8 cellular contexts compared by ENCODE assay signal in the genomic region with DNA sequence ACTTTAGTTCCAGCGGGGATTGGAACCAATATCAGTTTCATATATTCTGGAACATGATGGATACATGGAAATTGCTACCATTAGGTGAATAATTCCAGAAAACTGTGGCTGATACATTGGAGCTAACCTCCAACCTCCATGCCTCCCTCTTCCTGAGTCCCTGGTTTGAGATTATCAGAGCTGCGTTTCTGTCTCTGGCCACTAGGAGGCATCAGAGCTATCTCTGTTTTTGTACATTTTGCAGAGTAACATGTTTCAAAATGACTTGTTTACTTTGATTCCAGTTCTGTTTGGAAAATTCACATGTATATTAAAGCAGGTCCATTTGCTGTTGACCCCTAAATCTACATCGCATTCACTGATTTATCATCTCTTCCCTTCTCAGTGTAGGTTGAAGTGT. TPM values are rescaled to one million over a fixed set of nuclear protein-coding genes. Genes with fewer than 3 reads are reported as not detected.
DNase-seq lines count a peak whose midpoint lies in the region; ATAC-seq and TF ChIP-seq lines count a peak whose summit lies in the region.

No MANE protein-coding gene starts in this region.

- H3K4me1 ChIP-seq in gastroesophageal sphincter: no peaks in the 10 kb centered on the region

- no peaks in the 10 kb centered on the region for H3K9me3 ChIP-seq in AG04450 (ENCODE audit: control insufficient read depth, insufficient read depth, low read length)
- no peaks in the 10 kb centered on the region for H3K9me3 ChIP-seq in gastroesophageal sphincter

- TF ChIP-seq CTCF in AG04450 (IDR thresholded peaks at IDR 0.05; ENCODE audit: low read depth, low read length) (peak; percentile 64), GM10248 (IDR thresholded peaks at IDR 0.05; ENCODE audit: control extremely low read depth, extremely low read depth, low read depth, missing control alignments) (peak; percentile 52), LNCaP clone FGC (IDR thresholded peaks at IDR 0.05; ENCODE audit: control insufficient read depth, extremely low read depth, insufficient read depth) (peak; percentile 64), gastroesophageal sphincter (IDR thresholded peaks at IDR 0.05) (peak in 3 of 4 experiments; percentile 23 to 63 (median 28))

- 29 to 50% methylated on average over 2 to 3 of the region's 3 CpGs for WGBS in gastroesophageal sphincter (ENCODE audit: low coverage in 1 of 2), 2 donors

- H3K36me3 ChIP-seq in gastroesophageal sphincter: no peaks in the 10 kb centered on the region

- H3K27me3 ChIP-seq in AG04450 (ENCODE audit: control insufficient read depth, insufficient read depth, low read length) (no peaks in the 10 kb centered on the region), gastroesophageal sphincter (no peaks in the 10 kb centered on the region)

- DNase-seq in AG04450 (ENCODE audit: low read depth, low spot score) (no peak), GM10248 (ENCODE audit: extremely low spot score) (peak; percentile 42), LNCaP clone FGC (ENCODE audit: low read depth) (no peak), activated T-cell treated with anti-CD3 and anti-CD28 coated beads for 48 hours (ENCODE audit: low read depth) (peak; percentile 4), epidermal melanocyte (ENCODE audit: insufficient read length, low spot score) (no peak)
- peak; percentile 29 for DNase-seq in stimulated activated CD4-positive, alpha-beta T cell treated with anti-CD3 and anti-CD28 coated beads, Interleukin-15, amount 100 ng/mL, for 24 hours

- H3K4me3 ChIP-seq in AG04450 (ENCODE audit: low read depth, low read length) (no peak overlapping the region), LNCaP clone FGC (ENCODE audit: low read depth, low read length) (no peak overlapping the region), gastroesophageal sphincter (no peak overlapping the region)

- H3K27ac ChIP-seq in AG04450 (ENCODE audit: low read depth, low read length) (no peak overlapping the region), gastroesophageal sphincter (no peak overlapping the region)

- CTCF ChIA-PET in AG04450 (lab: Charles Lee): interaction anchor here (0.6 to 3.5 kb wide), 8 partner anchors 9 to 242 kb away, joined by 3 to 32 read pairs (median 4); no protein-coding TSS in a partner anchor
- CTCF ChIA-PET in GM10248 (lab: Yijun Ruan, JAX): interaction anchor here (0.6 to 2.4 kb wide), 14 partner anchors 9 to 312 kb away, joined by 3 to 12 read pairs (median 3); no protein-coding TSS in a partner anchor

- no peak for TF ChIP-seq POLR2A in gastroesophageal sphincter (IDR thresholded peaks at IDR 0.05)

- TF ChIP-seq EP300 in gastroesophageal sphincter (IDR thresholded peaks at IDR 0.05): no peak

- ATAC-seq in gastroesophageal sphincter (no peak), HG02798 (IDR thresholded peaks at IDR 0.05; ENCODE audit: poor library complexity, unreplicated experiment) (no peak)

- POLR2A ChIA-PET in AG04450 (lab: Yijun Ruan, JAX): no interaction called here
- POLR2A ChIA-PET in GM10248 (lab: Yijun Ruan, JAX): no interaction called here

RNA-seq across cellular contexts. Expression of a gene that starts 2.4 kb away (rescaled TPM):
- polyA plus RNA-seq in AG04450 (2011; rRNA removed): 0.21 and 0.42 TPM in 2 replicates
- 4.4 and 6.9 TPM in 2 replicates for polyA minus RNA-seq in AG04450 (2011; rRNA and poly(A)+ RNA removed)
- 1 to 10 TPM in 2 of 4 donors, under 1 TPM in 1, not detected in 1; 0.62 to 2.0 (median 1.4) TPM for total RNA-seq in gastroesophageal sphincter

Comparison
In these comparisons a context has a peak if more than half of its experiments do, and no peak if none do; other contexts are left out.
1. DNase-seq: peak in GM10248 (single experiment), activated T-cell treated with anti-CD3 and anti-CD28 coated beads for 48 hours (single experiment) and stimulated activated CD4-positive, alpha-beta T cell treated with anti-CD3 and anti-CD28 coated beads, Interleukin-15, amount 100 ng/mL, for 24 hours (single experiment); none in AG04450 (single experiment), LNCaP clone FGC (single experiment) and epidermal melanocyte (single experiment).
2. Peak in every context shown above with its lines, with median percentiles within 50 percentile points of each other: CTCF ChIP-seq.